1 cellular context compared by ENCODE assay signal in the genomic region with DNA sequence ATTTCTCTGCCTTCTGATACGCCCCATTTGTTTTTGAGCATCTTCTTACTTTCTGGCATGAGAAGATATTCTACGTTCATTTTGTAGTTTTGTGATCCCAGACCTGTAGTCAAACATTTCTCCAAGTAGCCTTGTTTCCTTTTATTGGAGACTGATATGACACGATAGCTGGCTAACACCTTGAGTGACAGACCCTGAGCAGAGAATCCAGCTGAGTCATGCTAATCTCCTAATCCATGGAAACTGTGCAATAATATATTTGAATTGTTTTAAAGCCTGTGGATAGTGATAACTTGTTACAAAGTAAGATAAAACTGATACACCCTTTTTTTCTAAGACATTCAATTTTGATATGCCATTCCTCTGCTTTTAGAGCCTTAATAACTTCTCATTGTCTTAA.
TF ChIP-seq lines count a peak whose summit lies in the region.

No MANE protein-coding gene starts in this region.

TF ChIP-seq in HepG2, 621 proteins besides CTCF, POLR2A, EP300 and RAD21:
- no peak for TF ChIP-seq FIP1L1 (IDR thresholded peaks at IDR 0.05; ENCODE audit: borderline replicate concordance, insufficient read depth, low read depth, low read length)
- TF ChIP-seq MAFK (conservative IDR thresholded peaks at IDR 0.05 in 1 of 2, IDR thresholded peaks at IDR 0.05 in 1 of 2; ENCODE audit: low read length in 2 of 2): peak; percentile 13 to 41; a peak in 1 of 4 replicates
- TF ChIP-seq MAFF (IDR thresholded peaks at IDR 0.05; ENCODE audit: low read depth, low read length): 0 out of 2 replicates have a peak, but pooled peaks have one; percentile 15
- TF ChIP-seq NFE2L2 (IDR thresholded peaks at IDR 0.05; ENCODE audit: low read length): peak; percentile 71
- TF ChIP-seq ZNF44 (CRISPR knock-in tag; IDR thresholded peaks at IDR 0.05): no peak
